8 cellular contexts compared by ENCODE assay signal in the genomic region with DNA sequence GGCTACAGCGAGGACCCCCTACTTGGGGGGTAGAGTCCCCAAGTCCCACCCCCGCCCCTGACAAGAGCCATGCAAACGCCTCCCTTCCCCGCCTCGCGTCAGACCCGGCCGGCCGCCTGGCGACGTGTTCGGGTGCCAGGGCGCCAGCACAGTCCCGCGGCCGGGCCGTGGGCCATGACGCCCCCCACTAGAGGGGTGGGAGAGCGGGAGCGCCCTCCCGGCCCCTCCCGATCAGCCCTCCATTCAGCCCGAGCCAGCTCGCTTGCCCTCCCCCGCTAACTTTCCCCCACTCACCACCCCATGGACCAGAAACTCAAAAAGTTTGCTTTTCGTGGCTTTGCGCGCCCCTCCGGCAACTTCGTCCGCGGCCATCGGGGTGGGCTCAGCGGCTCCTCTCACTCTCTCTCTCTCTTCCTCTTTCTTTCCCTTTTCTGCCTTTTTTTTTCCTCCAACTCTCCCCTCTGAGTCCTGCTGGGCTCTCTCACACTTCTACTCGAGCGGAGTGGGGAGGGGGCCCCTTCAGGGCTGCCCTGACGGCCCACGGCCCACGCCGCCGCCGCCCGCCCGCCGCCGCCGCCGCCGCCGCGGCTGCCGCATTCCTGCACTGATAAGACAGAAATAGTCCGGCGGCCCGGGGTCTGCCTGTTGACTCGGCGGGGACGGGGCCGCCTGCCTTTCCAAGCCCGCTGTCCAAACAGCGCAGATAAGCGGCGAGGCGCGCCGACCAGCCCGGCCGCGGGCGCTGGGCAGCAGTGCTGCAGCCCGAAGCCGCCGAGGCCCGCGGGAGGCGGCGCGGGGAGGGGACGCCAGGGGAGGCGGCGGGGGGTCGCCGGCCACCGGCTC. TPM values are rescaled to one million over a fixed set of nuclear protein-coding genes. Genes with fewer than 3 reads are reported as not detected.
DNase-seq lines count a peak whose midpoint lies in the region; ATAC-seq and TF ChIP-seq lines count a peak whose summit lies in the region.

Gene SMARCD3, minus strand, starts transcription at position 504 of the 843 bp plus-strand sequence. Its CDS starts 132 bp downstream, at position 372.

- H3K36me3 ChIP-seq in esophagus (ENCODE audit: control insufficient read depth in 2 of 2, insufficient read depth in 2 of 2, low read length in 1 of 2), result no peaks in the 10 kb centered on the region
- no peaks in the 10 kb centered on the region for H3K36me3 ChIP-seq in thoracic aorta

- no peaks in the 10 kb centered on the region for H3K9me3 ChIP-seq in esophagus (ENCODE audit: control insufficient read depth in 2 of 2, insufficient read depth in 1 of 2, low read depth in 1 of 2, low read length in 1 of 2)
- no peaks in the 10 kb centered on the region for H3K9me3 ChIP-seq in thoracic aorta

- TF ChIP-seq CTCF in C4-2B (conservative IDR thresholded peaks at IDR 0.05), result no peak
- TF ChIP-seq CTCF in thoracic aorta (IDR thresholded peaks at IDR 0.05), result no peak

- H3K27ac ChIP-seq in C4-2B, result peak within 1 kb of the TSS; percentile 77
- H3K27ac ChIP-seq in esophagus (ENCODE audit: low read depth in 2 of 2, low read length in 1 of 2), result peak within 1 kb of the TSS; percentile 79 to 85
- peak within 1 kb of the TSS; percentile 96 to 99 for H3K27ac ChIP-seq in thoracic aorta

- WGBS in esophagus, 2 donors, result 1% methylated on average over 71 to 84 of the region's 84 CpGs

- H3K4me1 ChIP-seq in esophagus (ENCODE audit: control insufficient read depth in 2 of 2, insufficient read depth in 2 of 2, low read length in 1 of 2) (peaks cover 6 to 21% of the 10 kb centered on the region in 2 donors), thoracic aorta (ENCODE audit: control insufficient read depth in 1 of 2, low read depth in 2 of 2) (peaks cover 45 to 74% of the 10 kb centered on the region in 2 donors)

- H3K27me3 ChIP-seq in esophagus (ENCODE audit: control insufficient read depth in 1 of 2, insufficient read depth in 2 of 2, low read length in 2 of 2) (no peaks in the 10 kb centered on the region), thoracic aorta (replicated peaks; ENCODE audit: insufficient read depth) (no peaks in the 10 kb centered on the region)

- DNase-seq in HuH-7.5 (ENCODE audit: low spot score) (peak; percentile 87), midbrain (lab: John Stamatoyannopoulos, UW) (peak; percentile 50), thoracic aorta (ENCODE audit: low spot score) (no peak), NCI-H1436 (lab: John Stamatoyannopoulos, UW) (no peak)
- DNase-seq in activated CD4-positive, alpha-beta T cell treated with anti-CD3 and anti-CD28 coated beads, Interleukin-2, amount 50 U/mL, for 1 hour, result peak; percentile 32

- ATAC-seq in thoracic aorta (ENCODE audit: insufficient number of reproducible peaks, low FRiP score, low read depth) (peak; percentile 1), GM21723 (IDR thresholded peaks at IDR 0.05; ENCODE audit: unreplicated experiment) (no peak)

- peak within 1 kb of the TSS; percentile 50 to 53 for H3K4me3 ChIP-seq in esophagus (ENCODE audit: low read depth in 1 of 2, low read length in 2 of 2)
- peak within 1 kb of the TSS; percentile 89 for H3K4me3 ChIP-seq in thoracic aorta

RNA-seq across cellular contexts. Expression of gene SMARCD3, which starts in this region (rescaled TPM):
- polyA plus RNA-seq in esophagus, result 1 to 10 TPM; 7.5 to 8.3 TPM
- total RNA-seq in thoracic aorta, result 100 to 1,000 TPM in 1 of 2 donors, 10 to 100 TPM in 1; 51.1 to 110 TPM

Comparison
In these comparisons a context has a peak if more than half of its experiments do, and no peak if none do; other contexts are left out.
1. DNase-seq: peak in HuH-7.5 (single experiment), activated CD4-positive, alpha-beta T cell treated with anti-CD3 and anti-CD28 coated beads, Interleukin-2, amount 50 U/mL, for 1 hour (single experiment) and midbrain (single experiment); none in thoracic aorta (single experiment) and NCI-H1436 (single experiment).
2. Peak in every context shown above with its lines, with median percentiles within 50 percentile points of each other: H3K27ac ChIP-seq.